In the genomic region with DNA sequence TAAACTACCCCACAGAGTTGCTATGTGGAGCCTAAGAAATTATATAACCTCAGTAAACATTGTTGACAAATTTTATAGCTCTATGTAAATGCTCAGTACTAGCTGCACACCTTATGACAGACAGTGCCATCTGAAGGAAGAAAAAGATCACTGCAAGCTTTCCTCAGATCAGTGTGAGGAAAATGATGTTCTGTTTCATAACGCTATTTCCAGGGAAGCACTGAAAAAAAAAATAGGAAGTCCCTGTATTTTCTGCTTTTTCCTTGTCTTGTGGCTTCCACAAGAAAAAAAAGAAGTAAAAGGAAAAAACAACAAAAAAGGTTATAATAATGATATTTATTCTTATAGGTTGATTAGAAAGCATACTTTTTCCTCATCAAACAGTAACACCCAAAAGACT, we compare ENCODE assay signal across 8 cellular contexts. TPM values are rescaled to one million over a fixed set of nuclear protein-coding genes. Genes with fewer than 3 reads are reported as not detected.
DNase-seq lines count a peak whose midpoint lies in the region; ATAC-seq and TF ChIP-seq lines count a peak whose summit lies in the region.

No MANE protein-coding gene starts in this region.

- H3K4me3 ChIP-seq in prostate gland = no peak overlapping the region

- no peaks in the 10 kb centered on the region for H3K27me3 ChIP-seq in prostate gland (replicated peaks; ENCODE audit: insufficient read depth)

- TF ChIP-seq CTCF in prostate gland (IDR thresholded peaks at IDR 0.05) = peak in 3 of 4 experiments; percentile 34 to 64 (median 63)

- WGBS in prostate gland = 7% methylated on average over 1 of the region's 1 CpG

- peak; percentile 49 for DNase-seq in D341Med (ENCODE audit: low spot score)
- DNase-seq in Kasumi-1 (lab: John Stamatoyannopoulos, UW) = peak; percentile 56 to 66
- peak; percentile 21 for DNase-seq in SK-N-DZ (ENCODE audit: low spot score)
- peak; percentile 33 for DNase-seq in fibroblast of gingiva (ENCODE audit: low read depth)
- no peak for DNase-seq in prostate gland (ENCODE audit: low spot score)
- DNase-seq in OCI-M2 (lab: John Stamatoyannopoulos, UW; ENCODE audit: unreplicated experiment) = no peak

- intact Hi-C loops in prostate gland (cut with DNase I) = no loop called here

- no peak for TF ChIP-seq POLR2A in prostate gland (IDR thresholded peaks at IDR 0.05)

- ATAC-seq in GM19455 (IDR thresholded peaks at IDR 0.05; ENCODE audit: unreplicated experiment) = peak; percentile 70
- no peak for ATAC-seq in HG03280 (IDR thresholded peaks at IDR 0.05; ENCODE audit: unreplicated experiment)

- H3K36me3 ChIP-seq in prostate gland = no peaks in the 10 kb centered on the region

- H3K27ac ChIP-seq in prostate gland = no peak overlapping the region

- H3K9me3 ChIP-seq in prostate gland = no peaks in the 10 kb centered on the region

- no peaks in the 10 kb centered on the region for H3K4me1 ChIP-seq in prostate gland (replicated peaks)

RNA-seq across cellular contexts. Expression of a gene that starts 23.2 kb away (rescaled TPM):
- polyA plus RNA-seq in SK-N-DZ (2014; cell fraction: cytosol; rRNA removed) = 1.7 and 2.1 TPM in 2 replicates
- polyA plus RNA-seq in SK-N-DZ (2014; cell fraction: nucleus; rRNA removed) = 3.1 and 4.9 TPM in 2 replicates
- total RNA-seq in prostate gland = 10 to 100 TPM; 21.9 to 41.7 TPM

Comparison
In these comparisons a context has a peak if more than half of its experiments do, and no peak if none do; other contexts are left out.
1. DNase-seq: peak in D341Med (single experiment), Kasumi-1 (2 of 2), SK-N-DZ (single experiment) and fibroblast of gingiva (single experiment); none in prostate gland (single experiment) and OCI-M2 (single experiment).